ENCODE assay signal across 12 cellular contexts in genomic region chr19:41064974-41065569, GRCh38. TPM values are rescaled to one million over a fixed set of nuclear protein-coding genes. Genes with fewer than 3 reads are reported as not detected.
DNase-seq lines count a peak whose midpoint lies in the region; ATAC-seq, FAIRE-seq and TF ChIP-seq lines count a peak whose summit lies in the region.
"Had no signal": no experiment of that assay in that cellular context is flagged by ENCODE, and none has a peak within 500 bp of the region (broad histone marks: within the 10 kb centered on the region; RNA-seq: fewer than 3 reads in every experiment).

No MANE protein-coding gene starts in this region.

- H3K4me3 ChIP-seq in MM.1S (ENCODE audit: low read length) (peak overlapping the region; percentile 28; the same call in 1 of the 2 replicates), brain microvascular endothelial cell (ENCODE audit: low read depth, low read length) (no peak overlapping the region)

- no peaks in the 10 kb centered on the region for H3K36me3 Mint-ChIP-seq in activated T-cell treated with anti-CD3 and anti-CD28 coated beads, Interleukin-2, amount 50 U/mL, for 72 hours (ENCODE audit: insufficient read depth in 2 of 2)
- H3K36me3 Mint-ChIP-seq: IgD-negative memory B cell had no signal

- TF ChIP-seq CTCF in MM.1S (IDR thresholded peaks at IDR 0.05; ENCODE audit: low read length), result no peak
- TF ChIP-seq CTCF in brain microvascular endothelial cell (IDR thresholded peaks at IDR 0.05; ENCODE audit: low read depth, low read length, missing control alignments), result no peak

- H3K9me3 Mint-ChIP-seq in activated T-cell treated with anti-CD3 and anti-CD28 coated beads, Interleukin-2, amount 50 U/mL, for 72 hours, result no peaks in the 10 kb centered on the region
- H3K9me3 Mint-ChIP-seq: IgD-negative memory B cell had no signal

- 0 out of 2 replicates have a peak overlapping the region, but pooled peaks have one; percentile 14 for H2AFZ ChIP-seq in MM.1S (ENCODE audit: low read length)

- ATAC-seq in left colon (peak; percentile 35), HG02852 (IDR thresholded peaks at IDR 0.05; ENCODE audit: unreplicated experiment) (no peak)
- ATAC-seq in activated T-cell treated with anti-CD3 and anti-CD28 coated beads, Interleukin-2, amount 50 U/mL, for 72 hours (replicated peaks in 1 of 2), result no peak

- no peaks in the 10 kb centered on the region for H3K4me1 Mint-ChIP-seq in activated T-cell treated with anti-CD3 and anti-CD28 coated beads, Interleukin-2, amount 50 U/mL, for 72 hours (ENCODE audit: low read depth)

- H3K79me2 ChIP-seq in MM.1S (ENCODE audit: low read length), result no peaks in the 10 kb centered on the region

- in situ Hi-C loops in brain microvascular endothelial cell (cut with HindIII; ENCODE audit: low pct_ligation_motif_present, low sequenced_read_pairs), result no loop called here

- H3K9me3 ChIP-seq in MM.1S (replicated peaks; ENCODE audit: insufficient read depth, low read length), result no peaks in the 10 kb centered on the region

- no peak overlapping the region; the same call in 1 of the 2 replicates for H3K4me2 ChIP-seq in MM.1S (ENCODE audit: low read depth, low read length)

- intact Hi-C loops in left colon (cut with DNase I, micrococcal nuclease), result no loop called here

- peak overlapping the region in 1 of 2 donors; percentile 24 for H3K4me3 Mint-ChIP-seq in activated T-cell treated with anti-CD3 and anti-CD28 coated beads, Interleukin-2, amount 50 U/mL, for 72 hours
- H3K4me3 Mint-ChIP-seq: IgD-negative memory B cell had no signal

- H3K27me3 ChIP-seq in MM.1S (replicated peaks; ENCODE audit: insufficient read depth, low read length) (peaks cover 73% of the 10 kb centered on the region), brain microvascular endothelial cell (replicated peaks) (no peaks in the 10 kb centered on the region)

- TF ChIP-seq POLR2A in GM12891 (IDR thresholded peaks at IDR 0.05; ENCODE audit: low read depth, low read length), result no peak

- DNase-seq in EL (peak; percentile 40), MM.1S (peak; percentile 26), brain microvascular endothelial cell (peak; percentile 25), left colon (no peak), GM12891 (ENCODE audit: insufficient read length, low spot score) (no peak), mucosa of gallbladder (ENCODE audit: low spot score) (no peak)
- no peak for DNase-seq in activated T-cell treated with anti-CD3 and anti-CD28 coated beads, Interleukin-2, amount 50 U/mL, for 72 hours
- DNase-seq: anterior cingulate cortex had no signal

- no peaks in the 10 kb centered on the region for H3F3A ChIP-seq in MM.1S (ENCODE audit: insufficient read depth, low read length)

- no peaks in the 10 kb centered on the region for H3K9me2 ChIP-seq in MM.1S (replicated peaks; ENCODE audit: insufficient read depth, low read length)

- H3K4me1 ChIP-seq in MM.1S (ENCODE audit: low read length), result no peaks in the 10 kb centered on the region

- no peaks in the 10 kb centered on the region for H4K20me1 ChIP-seq in MM.1S (ENCODE audit: insufficient read depth, low read length)

- no peak overlapping the region for H3K27ac ChIP-seq in MM.1S (ENCODE audit: low read length)
- H3K27ac ChIP-seq in brain microvascular endothelial cell, result no peak overlapping the region

- H3K27ac Mint-ChIP-seq in activated T-cell treated with anti-CD3 and anti-CD28 coated beads, Interleukin-2, amount 50 U/mL, for 72 hours, result no peak overlapping the region
- H3K27ac Mint-ChIP-seq: IgD-negative memory B cell had no signal

- no peak overlapping the region for H3K9ac ChIP-seq in MM.1S (ENCODE audit: low read length)

- H3K27me3 Mint-ChIP-seq in activated T-cell treated with anti-CD3 and anti-CD28 coated beads, Interleukin-2, amount 50 U/mL, for 72 hours (ENCODE audit: low read depth), result peaks cover 30% of the 10 kb centered on the region

- no peaks in the 10 kb centered on the region for H3K36me3 ChIP-seq in MM.1S (replicated peaks; ENCODE audit: insufficient read depth, low read length)
- H3K36me3 ChIP-seq in brain microvascular endothelial cell (replicated peaks), result no peaks in the 10 kb centered on the region

- FAIRE-seq in GM12891 (lab: Jason Lieb, UNC), result no peak

TF ChIP-seq in GM12891, 5 proteins besides CTCF, POLR2A, EP300 and RAD21:
- no peak for TF ChIP-seq POLR2AphosphoS5 (IDR thresholded peaks at IDR 0.05; ENCODE audit: low read depth, low read length)
- TF ChIP-seq POU2F2 (IDR thresholded peaks at IDR 0.05; ENCODE audit: low read depth, low read length), result no peak
- no peak for TF ChIP-seq PAX5 (IDR thresholded peaks at IDR 0.05; ENCODE audit: insufficient read depth, low read length, severe bottlenecking)

RNA-seq across cellular contexts. Expression of gene CYP2A13, which starts 23.2 kb away (rescaled TPM):
- not detected for total RNA-seq in left colon
- total RNA-seq in activated T-cell treated with anti-CD3 and anti-CD28 coated beads, Interleukin-2, amount 50 U/mL, for 72 hours, result not detected
- not detected for polyA plus RNA-seq in GM12891 (2012; ENCODE audit: low read depth, missing spikeins)
- 0.40 TPM for total RNA-seq in mucosa of gallbladder
- total RNA-seq: urinary bladder had no signal
- polyA plus RNA-seq: IgD-negative memory B cell, neural cell had no signal

RNA-seq across cellular contexts. Expression of gene CYP2F1, which starts 49.2 kb away (rescaled TPM):
- total RNA-seq in left colon (not detected), mucosa of gallbladder (not detected)
- total RNA-seq in activated T-cell treated with anti-CD3 and anti-CD28 coated beads, Interleukin-2, amount 50 U/mL, for 72 hours, result not detected
- not detected for polyA plus RNA-seq in GM12891 (2012; ENCODE audit: low read depth, missing spikeins)
- total RNA-seq: urinary bladder had no signal
- polyA plus RNA-seq: IgD-negative memory B cell, neural cell, urinary bladder had no signal

Comparison
In these comparisons a context has a peak if more than half of its experiments do, and no peak if none do; other contexts are left out.
1. DNase-seq: peak in EL (single experiment), MM.1S (single experiment) and brain microvascular endothelial cell (single experiment); none in left colon (0 of 2), activated T-cell treated with anti-CD3 and anti-CD28 coated beads, Interleukin-2, amount 50 U/mL, for 72 hours (0 of 2), GM12891 (single experiment) and mucosa of gallbladder (single experiment).